Comparison of ENCODE assay signal across 8 cellular contexts in the genomic region with DNA sequence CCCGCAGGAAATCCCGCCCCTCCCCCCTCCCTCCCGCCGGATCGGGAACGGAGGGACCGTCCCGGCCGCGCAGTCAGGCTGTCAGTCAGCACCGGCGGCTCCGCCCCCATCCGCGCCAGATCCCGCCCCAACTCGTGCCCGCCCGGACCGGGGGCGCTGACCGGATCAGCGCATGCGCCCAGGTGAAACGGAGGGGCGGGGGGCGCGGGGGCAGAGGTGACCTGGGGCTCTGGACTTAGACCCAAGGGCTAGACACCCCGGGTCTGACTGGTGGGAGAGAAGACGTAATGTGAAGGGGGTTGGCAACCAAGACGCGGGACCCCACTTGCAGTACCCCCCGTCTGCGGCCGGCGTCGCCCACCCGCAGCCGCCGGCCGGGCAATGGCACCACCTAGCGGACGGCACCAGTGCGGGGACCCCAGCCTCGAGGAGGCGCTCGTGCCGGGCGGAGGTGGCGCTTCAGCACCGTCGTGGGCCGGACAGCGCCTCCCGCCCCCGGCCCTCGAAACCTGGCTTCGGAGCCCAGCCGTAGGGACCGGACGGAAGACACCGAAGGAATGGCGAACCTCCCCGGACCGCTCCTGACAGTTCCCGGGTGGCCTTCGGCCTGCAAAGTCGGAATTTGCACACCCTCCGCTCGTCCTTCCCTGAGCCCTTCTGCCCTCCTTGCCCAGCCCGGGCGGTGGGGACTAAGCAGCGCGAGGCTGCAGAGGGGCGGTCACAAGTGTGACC. TPM values are rescaled to one million over a fixed set of nuclear protein-coding genes. Genes with fewer than 3 reads are reported as not detected.
DNase-seq lines count a peak whose midpoint lies in the region; ATAC-seq and TF ChIP-seq lines count a peak whose summit lies in the region.

A gene with protein sequence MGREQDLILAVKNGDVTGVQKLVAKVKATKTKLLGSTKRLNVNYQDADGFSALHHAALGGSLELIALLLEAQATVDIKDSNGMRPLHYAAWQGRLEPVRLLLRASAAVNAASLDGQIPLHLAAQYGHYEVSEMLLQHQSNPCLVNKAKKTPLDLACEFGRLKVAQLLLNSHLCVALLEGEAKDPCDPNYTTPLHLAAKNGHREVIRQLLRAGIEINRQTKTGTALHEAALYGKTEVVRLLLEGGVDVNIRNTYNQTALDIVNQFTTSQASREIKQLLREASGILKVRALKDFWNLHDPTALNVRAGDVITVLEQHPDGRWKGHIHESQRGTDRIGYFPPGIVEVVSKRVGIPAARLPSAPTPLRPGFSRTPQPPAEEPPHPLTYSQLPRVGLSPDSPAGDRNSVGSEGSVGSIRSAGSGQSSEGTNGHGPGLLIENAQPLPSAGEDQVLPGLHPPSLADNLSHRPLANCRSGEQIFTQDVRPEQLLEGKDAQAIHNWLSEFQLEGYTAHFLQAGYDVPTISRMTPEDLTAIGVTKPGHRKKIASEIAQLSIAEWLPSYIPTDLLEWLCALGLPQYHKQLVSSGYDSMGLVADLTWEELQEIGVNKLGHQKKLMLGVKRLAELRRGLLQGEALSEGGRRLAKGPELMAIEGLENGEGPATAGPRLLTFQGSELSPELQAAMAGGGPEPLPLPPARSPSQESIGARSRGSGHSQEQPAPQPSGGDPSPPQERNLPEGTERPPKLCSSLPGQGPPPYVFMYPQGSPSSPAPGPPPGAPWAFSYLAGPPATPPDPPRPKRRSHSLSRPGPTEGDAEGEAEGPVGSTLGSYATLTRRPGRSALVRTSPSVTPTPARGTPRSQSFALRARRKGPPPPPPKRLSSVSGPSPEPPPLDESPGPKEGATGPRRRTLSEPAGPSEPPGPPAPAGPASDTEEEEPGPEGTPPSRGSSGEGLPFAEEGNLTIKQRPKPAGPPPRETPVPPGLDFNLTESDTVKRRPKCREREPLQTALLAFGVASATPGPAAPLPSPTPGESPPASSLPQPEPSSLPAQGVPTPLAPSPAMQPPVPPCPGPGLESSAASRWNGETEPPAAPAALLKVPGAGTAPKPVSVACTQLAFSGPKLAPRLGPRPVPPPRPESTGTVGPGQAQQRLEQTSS (N-terminal part only) (minus strand): TSS at position 15 of the 732 bp plus-strand sequence. CDS start 1,733 bp downstream, outside the sequence.

- peak within 1 kb of the TSS; percentile 79 for H3K4me3 Mint-ChIP-seq in activated T-cell treated with anti-CD3 and anti-CD28 coated beads, Interleukin-2, amount 50 U/mL, for 24 hours

- TF ChIP-seq CTCF in IMR-90 (conservative IDR thresholded peaks at IDR 0.05; ENCODE audit: low read depth, low read length), result peak; percentile 100
- peak; percentile 100 for TF ChIP-seq CTCF in OCI-LY7 (conservative IDR thresholded peaks at IDR 0.05; ENCODE audit: low read length)

- H3K36me3 Mint-ChIP-seq in activated T-cell treated with anti-CD3 and anti-CD28 coated beads, Interleukin-2, amount 50 U/mL, for 24 hours (ENCODE audit: low read depth), result peaks cover 28% of the 10 kb centered on the region

- H2BK120ac ChIP-seq in IMR-90 (ENCODE audit: low read depth, low read length), result no peak within 1 kb of the TSS

- 1% methylated on average over 38 of the region's 75 CpGs; no CpG with 5 or more reads in 1 of the 2 experiments for WGBS in IMR-90 (ENCODE audit: extremely low coverage in 2 of 2, insufficient read length in 1 of 2), 2 experiments

- H2BK20ac ChIP-seq in IMR-90 (ENCODE audit: low read depth, low read length), result no peak within 1 kb of the TSS

- peak within 1 kb of the TSS; percentile 82 for H3K23ac ChIP-seq in IMR-90 (ENCODE audit: low read depth, low read length)

- H2BK5ac ChIP-seq in IMR-90 (ENCODE audit: low read depth, low read length, poor library complexity, severe bottlenecking), result peak within 1 kb of the TSS; percentile 65

- dilution Hi-C loops in IMR-90 (cut with HindIII; ENCODE audit: low sequenced_read_pairs, unreplicated experiment), result no loop called here

- H3K4ac ChIP-seq in IMR-90 (ENCODE audit: low read depth, low read length), result peak within 1 kb of the TSS; percentile 71

- H4K8ac ChIP-seq in IMR-90 (ENCODE audit: low read depth in 2 of 2, low read length in 2 of 2), result peak within 1 kb of the TSS in 1 of 2 experiments; percentile 90; a peak in 1 of 4 replicates

- peak within 1 kb of the TSS; percentile 44 for H3K27ac Mint-ChIP-seq in activated T-cell treated with anti-CD3 and anti-CD28 coated beads, Interleukin-2, amount 50 U/mL, for 24 hours

- H2AFZ ChIP-seq in IMR-90 (replicated peaks; ENCODE audit: low read length, poor library complexity), result peak within 1 kb of the TSS; percentile 99
- peak within 1 kb of the TSS; percentile 82 for H2AFZ ChIP-seq in OCI-LY7 (ENCODE audit: low read length)

- peak within 1 kb of the TSS; percentile 70 for H2AK5ac ChIP-seq in IMR-90 (ENCODE audit: low read depth, low read length)

- H4K91ac ChIP-seq in IMR-90 (ENCODE audit: insufficient read depth, low read depth, low read length), result peak within 1 kb of the TSS; percentile 41; the same call in 1 of the 2 replicates

- peak within 1 kb of the TSS; percentile 96 for H2AK9ac ChIP-seq in IMR-90 (replicated peaks; ENCODE audit: low read depth, low read length, poor library complexity)

- peak within 1 kb of the TSS; percentile 33; the same call in 1 of the 2 replicates for H3K56ac ChIP-seq in IMR-90 (ENCODE audit: extremely low read depth, insufficient read depth, low read length)

- BruUV-seq in IMR-90 (replicated peaks; lab: Mats Ljungman, UMichigan) (no TSS peak), OCI-LY7 (replicated peaks; lab: Mats Ljungman, UMichigan) (no TSS peak)

- peaks cover 6% of the 10 kb centered on the region; the same call in 1 of the 2 replicates for H3K79me2 ChIP-seq in OCI-LY7 (ENCODE audit: insufficient read depth, low read depth, low read length)

- H3K27ac ChIP-seq in IMR-90 (ENCODE audit: insufficient read depth, low read length) (peak within 1 kb of the TSS; percentile 51), OCI-LY7 (ENCODE audit: low read depth, low read length, poor library complexity, severe bottlenecking) (peak within 1 kb of the TSS; percentile 13), mucosa of rectum (ENCODE audit: low read depth in 2 of 2, low read length in 2 of 2) (peak within 1 kb of the TSS; percentile 75 to 91)

- H3K4me1 Mint-ChIP-seq in activated T-cell treated with anti-CD3 and anti-CD28 coated beads, Interleukin-2, amount 50 U/mL, for 24 hours (ENCODE audit: low read depth), result peaks cover 26% of the 10 kb centered on the region

- H4K5ac ChIP-seq in IMR-90 (ENCODE audit: low read depth, low read length), result no peak within 1 kb of the TSS

- H4K20me1 ChIP-seq in IMR-90 (ENCODE audit: insufficient read depth, low read length) (peaks cover 26% of the 10 kb centered on the region), OCI-LY7 (ENCODE audit: insufficient read depth, low read length) (peaks cover 8% of the 10 kb centered on the region; the same call in 1 of the 2 replicates)

- H2BK15ac ChIP-seq in IMR-90 (ENCODE audit: low read depth, low read length), result no peak within 1 kb of the TSS; the same call in 2 of the 3 replicates

- POLR2A ChIA-PET in IMR-90 (lab: Charles Lee; ENCODE audit: unreplicated experiment) (interaction anchor here (0.6 kb wide), 1 partner anchor 1271 kb away, joined by 13 read pairs; no protein-coding TSS in a partner anchor), OCI-LY7 (lab: Charles Lee) (interaction anchor here (0.5 kb wide), 1 partner anchor 840 kb away, joined by 8 read pairs; no protein-coding TSS in a partner anchor)

- CTCF ChIA-PET in IMR-90 (lab: Yijun Ruan, JAX) (interaction anchor here (0.7 to 1.1 kb wide), 3 partner anchors 37 to 93 kb away, joined by 3 to 4 read pairs (median 3); a partner anchor contains a TSS), OCI-LY7 (lab: Charles Lee; ENCODE audit: unreplicated experiment) (interaction anchor here (0.7 to 1.3 kb wide), 2 partner anchors 10 to 27 kb away, joined by 4 to 6 read pairs; a partner anchor contains a TSS)

- no peaks in the 10 kb centered on the region for H3K27me3 ChIP-seq in IMR-90 (ENCODE audit: control insufficient read depth, insufficient read depth, low read length)
- H3K27me3 ChIP-seq in mucosa of rectum (ENCODE audit: control insufficient read depth in 2 of 2, insufficient read depth in 2 of 2, low read length in 2 of 2), result no peaks in the 10 kb centered on the region

- peaks cover 32 to 57% of the 10 kb centered on the region in 2 experiments for H3K79me1 ChIP-seq in IMR-90 (ENCODE audit: low read depth in 1 of 2, low read length in 2 of 2)

- peaks cover 8% of the 10 kb centered on the region; the same call in 1 of the 2 replicates for H3K36me3 ChIP-seq in IMR-90 (ENCODE audit: control insufficient read depth, insufficient read depth, low read length)
- H3K36me3 ChIP-seq in OCI-LY7 (ENCODE audit: insufficient read depth, low read length), result peaks cover 18% of the 10 kb centered on the region; the same call in 1 of the 2 replicates
- peaks cover 11% of the 10 kb centered on the region in 2 donors for H3K36me3 ChIP-seq in mucosa of rectum (ENCODE audit: control insufficient read depth in 2 of 2, insufficient read depth in 2 of 2, low read length in 2 of 2)

- H3K4me2 ChIP-seq in IMR-90 (ENCODE audit: low read depth, low read length) (peak within 1 kb of the TSS; percentile 86), OCI-LY7 (ENCODE audit: low read length) (peak within 1 kb of the TSS; percentile 91)

- peak; percentile 87 for DNase-seq in COR-L47 (lab: John Stamatoyannopoulos, UW)
- DNase-seq in IMR-90, result peak; percentile 86
- DNase-seq in OCI-LY7 (ENCODE audit: low spot score), result peak; percentile 91
- peak; percentile 93 for DNase-seq in activated T-cell treated with anti-CD3 and anti-CD28 coated beads, Interleukin-2, amount 50 U/mL, for 24 hours
- peak; percentile 83 to 87 for DNase-seq in erythroblast (lab: John Stamatoyannopoulos, UW)
- peak; percentile 37 to 50 for DNase-seq in stimulated activated CD8-positive, alpha-beta memory T cell treated with anti-CD3 and anti-CD28 coated beads, Interleukin-4, amount 100 ng/mL, for 1 hour (ENCODE audit: low read depth in 2 of 2, low spot score in 1 of 2)

- peak within 1 kb of the TSS; percentile 82 for H3K4me3 ChIP-seq in IMR-90 (ENCODE audit: insufficient read depth, low read depth, low read length)
- H3K4me3 ChIP-seq in OCI-LY7 (ENCODE audit: low read depth, low read length, poor library complexity, severe bottlenecking), result peak within 1 kb of the TSS; percentile 91
- H3K4me3 ChIP-seq in mucosa of rectum (ENCODE audit: low read length in 2 of 2), result peak within 1 kb of the TSS; percentile 69 to 87

- peak; percentile 82 for TF ChIP-seq RAD21 in IMR-90 (IDR thresholded peaks at IDR 0.05; ENCODE audit: low read length)

- intact Hi-C loops in IMR-90 (cut with micrococcal nuclease), result loop anchor here (1.0 to 10.0 kb wide), 5 partner anchors 73 to 241 kb away; a partner anchor contains a TSS
- intact Hi-C loops in OCI-LY7 (cut with micrococcal nuclease; ENCODE audit: unreplicated experiment), result loop anchor here (1.0 to 5.0 kb wide), 4 partner anchors 52 to 228 kb away; a partner anchor contains a TSS

- H3K14ac ChIP-seq in IMR-90 (replicated peaks; ENCODE audit: low read depth, low read length), result peak within 1 kb of the TSS; percentile 67

- TF ChIP-seq POLR2A in IMR-90 (IDR thresholded peaks at IDR 0.05; ENCODE audit: low read depth, low read length), result no peak
- TF ChIP-seq POLR2A in erythroblast (IDR thresholded peaks at IDR 0.05; ENCODE audit: low read length), result no peak

- H3K9me3 Mint-ChIP-seq in activated T-cell treated with anti-CD3 and anti-CD28 coated beads, Interleukin-2, amount 50 U/mL, for 24 hours, result no peaks in the 10 kb centered on the region

- in situ Hi-C loops in IMR-90 (cut with MboI; ENCODE audit: low sequenced_read_pairs), result no loop called here

- H3K4me1 ChIP-seq in IMR-90 (ENCODE audit: control insufficient read depth, insufficient read depth, low read length) (peaks cover 10% of the 10 kb centered on the region; the same call in 1 of the 2 replicates), OCI-LY7 (ENCODE audit: insufficient read depth, low read length, poor library complexity, severe bottlenecking) (peaks cover 31% of the 10 kb centered on the region), mucosa of rectum (ENCODE audit: control insufficient read depth in 2 of 2, insufficient read depth in 2 of 2, low read length in 2 of 2) (peaks cover 29 to 37% of the 10 kb centered on the region in 2 donors)

- ATAC-seq in GM21447 (IDR thresholded peaks at IDR 0.05; ENCODE audit: unreplicated experiment) (peak; percentile 41), IMR-90 (ENCODE audit: low read depth) (peak; percentile 79)

- H3K27me3 Mint-ChIP-seq in activated T-cell treated with anti-CD3 and anti-CD28 coated beads, Interleukin-2, amount 50 U/mL, for 24 hours, result peaks cover 3% of the 10 kb centered on the region

- no peaks in the 10 kb centered on the region for H3K9me2 ChIP-seq in OCI-LY7 (ENCODE audit: insufficient read depth, low read length)

- H3K9ac ChIP-seq in IMR-90 (ENCODE audit: low read depth, low read length) (peak within 1 kb of the TSS; percentile 46), mucosa of rectum (ENCODE audit: low read depth in 1 of 2, low read length in 2 of 2) (peak within 1 kb of the TSS; percentile 70 to 79)

- H3K9me1 ChIP-seq in IMR-90 (ENCODE audit: insufficient read depth, low read length), result peaks cover 13% of the 10 kb centered on the region; the same call in 1 of the 2 replicates

- H3K9me3 ChIP-seq in IMR-90 (ENCODE audit: control insufficient read depth, insufficient read depth, low read length) (no peaks in the 10 kb centered on the region), OCI-LY7 (ENCODE audit: low read length) (no peaks in the 10 kb centered on the region), mucosa of rectum (ENCODE audit: control insufficient read depth in 2 of 2, low read length in 2 of 2) (no peaks in the 10 kb centered on the region)

- H3K18ac ChIP-seq in IMR-90 (ENCODE audit: low read depth, low read length), result peak within 1 kb of the TSS; percentile 5; the same call in 1 of the 2 replicates

RNA-seq across cellular contexts. Expression of the gene that starts here (rescaled TPM):
- total RNA-seq in IMR-90 (2012; rRNA removed), result 2.2 and 2.9 TPM in 2 replicates
- 6.9 and 7.5 TPM in 2 replicates for polyA plus RNA-seq in IMR-90 (2012; rRNA removed)
- polyA plus RNA-seq in IMR-90 (2012; cell fraction: cytosol; rRNA removed), result 4.7 and 6.3 TPM in 2 replicates
- 17.2 and 50.6 TPM in 2 replicates for polyA plus RNA-seq in IMR-90 (2012; cell fraction: nucleus; rRNA removed; ENCODE audit: low replicate concordance)
- total RNA-seq in OCI-LY7 (2014; rRNA removed; shearing (Covaris generic)), result not detected in 2 replicates
- 0.24 and 1.0 TPM in 2 replicates for total RNA-seq in OCI-LY7 (2022)

Comparison
In these comparisons a context has a peak if more than half of its experiments do, and no peak if none do; other contexts are left out.
1. Peak in every context shown above with its lines: DNase-seq, ATAC-seq, H3K4me3 ChIP-seq and H3K27ac ChIP-seq.
2. H3K27ac ChIP-seq: peak in every context shown above with its lines; median percentile 83 in mucosa of rectum; 51 in IMR-90; 13 in OCI-LY7.